Comparison of ENCODE assay signal across 9 cellular contexts in the genomic region with DNA sequence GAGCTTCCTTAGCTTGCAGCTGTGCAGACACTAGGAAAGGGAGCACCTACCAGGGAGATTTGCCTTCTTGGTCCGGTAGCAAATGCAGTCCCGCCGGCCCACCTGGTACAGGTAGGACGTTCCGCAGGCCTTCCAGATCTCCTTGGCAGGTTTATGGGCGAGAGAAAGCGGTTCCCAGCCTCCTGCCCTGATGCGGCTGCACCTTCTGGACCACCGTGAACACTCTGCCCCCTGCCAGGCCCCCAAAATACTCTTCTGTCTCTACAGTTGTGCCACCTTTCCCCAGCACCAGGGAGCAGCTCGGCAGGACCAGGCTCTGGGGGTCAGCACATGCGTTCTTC.
DNase-seq lines count a peak whose midpoint lies in the region; ATAC-seq and TF ChIP-seq lines count a peak whose summit lies in the region.
"Had no signal": no experiment of that assay in that cellular context is flagged by ENCODE, and none has a peak within 500 bp of the region (broad histone marks: within the 10 kb centered on the region; RNA-seq: fewer than 3 reads in every experiment).

No MANE protein-coding gene starts in this region.

- H3K27ac Mint-ChIP-seq in activated CD4-positive, alpha-beta T cell treated with anti-CD3 and anti-CD28 coated beads, Interleukin-2, amount 10 ng/mL, durations not matched to agents 24 days and 14 days: no peak overlapping the region
- H3K27ac Mint-ChIP-seq in brain: no peak overlapping the region
- H3K27ac Mint-ChIP-seq in stimulated activated naive CD8-positive, alpha-beta T cell treated with anti-CD3 and anti-CD28 coated beads, Interleukin-15, amount 100 ng/mL, for 72 hours: no peak overlapping the region

- H3K36me3 ChIP-seq in mucosa of descending colon (ENCODE audit: low read depth) (no peaks in the 10 kb centered on the region), spleen (no peaks in the 10 kb centered on the region)
- H3K36me3 ChIP-seq: ascending aorta had no signal

- intact Hi-C loops in activated CD4-positive, alpha-beta T cell treated with anti-CD3 and anti-CD28 coated beads, Interleukin-2, amount 10 ng/mL, durations not matched to agents 24 days and 14 days (cut with micrococcal nuclease): loop anchor here (5.0 to 10.0 kb wide), 2 partner anchors 189 to 302 kb away; no protein-coding TSS in a partner anchor
- intact Hi-C loops in mucosa of descending colon (cut with DNase I, micrococcal nuclease): loop anchor here in 1 of 2 donors (10.0 kb wide), 1 partner anchor 199 kb away; no protein-coding TSS in a partner anchor
- intact Hi-C loops in spleen (cut with DNase I; ENCODE audit: low total_unique reads): loop anchor here (5.0 kb wide), 1 partner anchor 207 kb away; no protein-coding TSS in a partner anchor

- H3K4me1 ChIP-seq in mucosa of descending colon (ENCODE audit: low read depth) (peaks cover 5% of the 10 kb centered on the region), spleen (peaks cover 0 to 32% (median 24%) of the 10 kb centered on the region in 6 donors)

- TF ChIP-seq POLR2A in spleen (IDR thresholded peaks at IDR 0.05): no peak

- peaks cover 2% of the 10 kb centered on the region for H3K4me1 Mint-ChIP-seq in activated CD4-positive, alpha-beta T cell treated with anti-CD3 and anti-CD28 coated beads, Interleukin-2, amount 10 ng/mL, durations not matched to agents 24 days and 14 days
- H3K4me1 Mint-ChIP-seq in brain: peaks cover 10% of the 10 kb centered on the region
- peaks cover 9% of the 10 kb centered on the region for H3K4me1 Mint-ChIP-seq in stimulated activated naive CD8-positive, alpha-beta T cell treated with anti-CD3 and anti-CD28 coated beads, Interleukin-15, amount 100 ng/mL, for 72 hours

- peaks cover 0 to 12% (median 0%) of the 10 kb centered on the region in 7 donors for H3K27me3 ChIP-seq in spleen (replicated peaks in 1 of 7)
- H3K27me3 ChIP-seq: ascending aorta had no signal

- peaks cover 40% of the 10 kb centered on the region for H3K27me3 Mint-ChIP-seq in activated CD4-positive, alpha-beta T cell treated with anti-CD3 and anti-CD28 coated beads, Interleukin-2, amount 10 ng/mL, durations not matched to agents 24 days and 14 days
- peaks cover 4% of the 10 kb centered on the region for H3K27me3 Mint-ChIP-seq in brain
- peaks cover 41% of the 10 kb centered on the region for H3K27me3 Mint-ChIP-seq in stimulated activated naive CD8-positive, alpha-beta T cell treated with anti-CD3 and anti-CD28 coated beads, Interleukin-15, amount 100 ng/mL, for 72 hours

- no peaks in the 10 kb centered on the region for H3K36me3 Mint-ChIP-seq in activated CD4-positive, alpha-beta T cell treated with anti-CD3 and anti-CD28 coated beads, Interleukin-2, amount 10 ng/mL, durations not matched to agents 24 days and 14 days (ENCODE audit: low read depth)
- H3K36me3 Mint-ChIP-seq in brain: no peaks in the 10 kb centered on the region

- H3K27ac ChIP-seq in spleen: no peak overlapping the region
- H3K27ac ChIP-seq: ascending aorta had no signal

- TF ChIP-seq CTCF in brain (conservative IDR thresholded peaks at IDR 0.05) (no peak), mucosa of descending colon (IDR thresholded peaks at IDR 0.05) (no peak), spleen (IDR thresholded peaks at IDR 0.05 in 8 of 11, conservative IDR thresholded peaks at IDR 0.05 in 3 of 11) (no peak)

- H3K4me3 ChIP-seq in mucosa of descending colon: no peak overlapping the region
- peak overlapping the region in 1 of 8 donors; percentile 66 for H3K4me3 ChIP-seq in spleen

- H3K4me3 Mint-ChIP-seq in activated CD4-positive, alpha-beta T cell treated with anti-CD3 and anti-CD28 coated beads, Interleukin-2, amount 10 ng/mL, durations not matched to agents 24 days and 14 days: peak overlapping the region; percentile 71
- H3K4me3 Mint-ChIP-seq in brain: peak overlapping the region; percentile 32 to 72 (median 69)
- H3K4me3 Mint-ChIP-seq in stimulated activated naive CD8-positive, alpha-beta T cell treated with anti-CD3 and anti-CD28 coated beads, Interleukin-15, amount 100 ng/mL, for 72 hours: peak overlapping the region; percentile 18 to 78

- DNase-seq in activated CD4-positive, alpha-beta T cell treated with anti-CD3 and anti-CD28 coated beads, Interleukin-2, amount 10 ng/mL, durations not matched to agents 24 days and 14 days: no peak
- no peak for DNase-seq in activated CD4-positive, alpha-beta T cell treated with anti-CD3 and anti-CD28 coated beads, Interleukin-2, amount 50 U/mL, for 4 hours
- no peak for DNase-seq in mucosa of descending colon
- DNase-seq in stimulated activated naive CD8-positive, alpha-beta T cell treated with anti-CD3 and anti-CD28 coated beads, Interleukin-15, amount 100 ng/mL, for 72 hours: no peak
- no peak for DNase-seq in hypothalamus (lab: John Stamatoyannopoulos, UW)
- DNase-seq in epidermal melanocyte (ENCODE audit: insufficient read length, low spot score): no peak
- no peak for DNase-seq in spleen

- H3K9me3 ChIP-seq in mucosa of descending colon (no peaks in the 10 kb centered on the region), spleen (no peaks in the 10 kb centered on the region)
- H3K9me3 ChIP-seq: ascending aorta had no signal

- ATAC-seq in mucosa of descending colon: peak; percentile 48
- no peak for ATAC-seq in stimulated activated naive CD8-positive, alpha-beta T cell treated with anti-CD3 and anti-CD28 coated beads, Interleukin-15, amount 100 ng/mL, for 72 hours

- WGBS in spleen, 5 donors: 69 to 87% (median 83%) methylated on average over 8 to 11 of the region's 11 CpGs

- H3K9me3 Mint-ChIP-seq in activated CD4-positive, alpha-beta T cell treated with anti-CD3 and anti-CD28 coated beads, Interleukin-2, amount 10 ng/mL, durations not matched to agents 24 days and 14 days: no peaks in the 10 kb centered on the region
- H3K9me3 Mint-ChIP-seq in brain: no peaks in the 10 kb centered on the region
- H3K9me3 Mint-ChIP-seq in stimulated activated naive CD8-positive, alpha-beta T cell treated with anti-CD3 and anti-CD28 coated beads, Interleukin-15, amount 100 ng/mL, for 72 hours: no peaks in the 10 kb centered on the region
